17 cellular contexts compared by ENCODE assay signal in genomic region chr4:185390941-185391340, GRCh38. TPM values are rescaled to one million over a fixed set of nuclear protein-coding genes. Genes with fewer than 3 reads are reported as not detected.
DNase-seq lines count a peak whose midpoint lies in the region; ATAC-seq and TF ChIP-seq lines count a peak whose summit lies in the region.
"Had no signal": no experiment of that assay in that cellular context is flagged by ENCODE, and none has a peak within 500 bp of the region (broad histone marks: within the 10 kb centered on the region; RNA-seq: fewer than 3 reads in every experiment).

No MANE protein-coding gene starts in this region.

- H4K91ac ChIP-seq in IMR-90 (ENCODE audit: insufficient read depth, low read depth, low read length), result no peak overlapping the region
- H4K91ac ChIP-seq in H9 (ENCODE audit: insufficient read length, low read depth, low read length), result no peak overlapping the region

- in situ Hi-C loops in IMR-90 (cut with MboI; ENCODE audit: low sequenced_read_pairs), result loop anchor here (5.0 kb wide), 1 partner anchor 189 kb away; the partner anchor contains the start of gene CFAP97

- H3K23me2 ChIP-seq in H9 (ENCODE audit: insufficient read length, low read depth, low read length, poor library complexity, severe bottlenecking), result peaks cover 1% of the 10 kb centered on the region

- H3K18ac ChIP-seq in IMR-90 (ENCODE audit: low read depth, low read length), result no peak overlapping the region
- H3K18ac ChIP-seq in H9 (ENCODE audit: insufficient read length, low read depth, low read length), result no peak overlapping the region

- no TSS peak for BruUV-seq in IMR-90 (replicated peaks; lab: Mats Ljungman, UMichigan)

- H3K14ac ChIP-seq in IMR-90 (replicated peaks; ENCODE audit: low read depth, low read length) (peak overlapping the region; percentile 35; the same call in 1 of the 2 replicates), H9 (ENCODE audit: insufficient read depth, low read length) (no peak overlapping the region)

- H2BK20ac ChIP-seq in IMR-90 (ENCODE audit: low read depth, low read length) (no peak overlapping the region), H9 (ENCODE audit: low read depth, low read length, poor library complexity, severe bottlenecking) (no peak overlapping the region)

- CTCF ChIA-PET in IMR-90 (lab: Yijun Ruan, JAX), result no interaction called here

- H3K4me1 ChIP-seq in IMR-90 (ENCODE audit: control insufficient read depth, insufficient read depth, low read length), result peaks cover 3% of the 10 kb centered on the region; the same call in 1 of the 2 replicates
- H3K4me1 ChIP-seq in H9 (ENCODE audit: insufficient read depth, low read length), result no peaks in the 10 kb centered on the region
- H3K4me1 ChIP-seq: A549 had no signal

- TF ChIP-seq CTCF in IMR-90 (conservative IDR thresholded peaks at IDR 0.05; ENCODE audit: low read depth, low read length) (no peak), H9 (conservative IDR thresholded peaks at IDR 0.05) (no peak)

- H2BK15ac ChIP-seq in IMR-90 (ENCODE audit: low read depth, low read length), result no peak overlapping the region
- no peak overlapping the region for H2BK15ac ChIP-seq in H9 (ENCODE audit: low read depth, low read length)

- peak overlapping the region; percentile 38 for H3K27ac Mint-ChIP-seq in memory B cell
- no peak overlapping the region for H3K27ac Mint-ChIP-seq in H9

- H3K9me1 ChIP-seq in IMR-90 (ENCODE audit: insufficient read depth, low read length), result no peaks in the 10 kb centered on the region

- H3K4me3 Mint-ChIP-seq in memory B cell, result no peak overlapping the region
- no peak overlapping the region for H3K4me3 Mint-ChIP-seq in H9
- H3K4me3 Mint-ChIP-seq: CD8-positive, alpha-beta memory T cell had no signal

- DNase-seq in DMS53 (lab: John Stamatoyannopoulos, UW), result peak; percentile 9
- no peak for DNase-seq in DMS53 treated with DMSO at 0.1 percent for 48 hours (lab: John Stamatoyannopoulos, UW; ENCODE audit: unreplicated experiment)
- DNase-seq in IMR-90, result no peak
- DNase-seq in memory B cell (ENCODE audit: low spot score in 2 of 2), result no peak
- DNase-seq in head of caudate nucleus, result no peak
- no peak for DNase-seq in H9
- DNase-seq: CD8-positive, alpha-beta memory T cell; COR-L47; DMS79 treated with DMSO at 0.1 percent for 48 hours; GM23248; HCEC 1CT had no signal

- H3K36me3 Mint-ChIP-seq in memory B cell (no peaks in the 10 kb centered on the region), H9 (ENCODE audit: insufficient read depth in 1 of 3, low read depth in 3 of 3) (peaks cover 0 to 7% (median 0%) of the 10 kb centered on the region in 3 experiments; a peak in 2 of 7 replicates)

- H3K9me3 Mint-ChIP-seq in memory B cell (no peaks in the 10 kb centered on the region), H9 (peaks cover 2 to 3% of the 10 kb centered on the region in 2 experiments; a peak in 4 of 5 replicates)
- H3K9me3 Mint-ChIP-seq: CD8-positive, alpha-beta memory T cell had no signal

- 86% methylated on average over 2 of the region's 6 CpGs; no CpG with 5 or more reads in 1 of the 2 experiments for WGBS in IMR-90 (ENCODE audit: extremely low coverage in 2 of 2, insufficient read length in 1 of 2), 2 experiments
- no CpG with 5 or more reads among the region's 6 CpGs for WGBS in H9 (ENCODE audit: extremely low coverage, insufficient read length, low lambda C conversion rate)

- H2BK5ac ChIP-seq in IMR-90 (ENCODE audit: low read depth, low read length, poor library complexity, severe bottlenecking) (peak overlapping the region; percentile 11), H9 (ENCODE audit: insufficient read length, low read length) (no peak overlapping the region)

- H3K4me3 ChIP-seq in IMR-90 (ENCODE audit: insufficient read depth, low read depth, low read length), result no peak overlapping the region
- H3K4me3 ChIP-seq: A549; BLaER1 treated with 17β-estradiol and CSF1 and Interleukin-3, amounts not matched to agents 10 nM and 100 nM; GM23248 had no signal

- H3K4ac ChIP-seq in IMR-90 (ENCODE audit: low read depth, low read length) (no peak overlapping the region), H9 (ENCODE audit: low read depth, low read length) (no peak overlapping the region)

- POLR2A ChIA-PET in IMR-90 (lab: Charles Lee; ENCODE audit: unreplicated experiment), result no interaction called here

- no peak overlapping the region for H2AK5ac ChIP-seq in IMR-90 (ENCODE audit: low read depth, low read length)
- H2AK5ac ChIP-seq in H9 (ENCODE audit: insufficient read length, low read length), result no peak overlapping the region

- H3K9ac ChIP-seq in IMR-90 (ENCODE audit: low read depth, low read length), result no peak overlapping the region
- no peak overlapping the region for H3K9ac ChIP-seq in H9 (ENCODE audit: extremely low read depth, insufficient read length, low read length)
- H3K9ac ChIP-seq: BLaER1 treated with 17β-estradiol and CSF1 and Interleukin-3, amounts not matched to agents 10 nM and 100 nM; GM23248; KMS-11 had no signal

- no peak overlapping the region for H3K23ac ChIP-seq in IMR-90 (ENCODE audit: low read depth, low read length)
- no peak overlapping the region for H3K23ac ChIP-seq in H9 (ENCODE audit: insufficient read length, low read depth, low read length)

- H4K5ac ChIP-seq in IMR-90 (ENCODE audit: low read depth, low read length), result no peak overlapping the region
- no peak overlapping the region for H4K5ac ChIP-seq in H9 (ENCODE audit: insufficient read length, low read depth, low read length)

- H4K20me1 ChIP-seq in IMR-90 (ENCODE audit: insufficient read depth, low read length) (no peaks in the 10 kb centered on the region), H9 (ENCODE audit: control insufficient read depth, insufficient read depth, insufficient read length) (no peaks in the 10 kb centered on the region)
- H4K20me1 ChIP-seq: BLaER1 treated with 17β-estradiol and CSF1 and Interleukin-3, amounts not matched to agents 10 nM and 100 nM had no signal

- H3K56ac ChIP-seq in IMR-90 (ENCODE audit: extremely low read depth, insufficient read depth, low read length), result no peak overlapping the region
- no peak overlapping the region for H3K56ac ChIP-seq in H9 (ENCODE audit: insufficient read length, low read depth, low read length)

- no peaks in the 10 kb centered on the region for H3K27me3 ChIP-seq in IMR-90 (ENCODE audit: control insufficient read depth, insufficient read depth, low read length)
- H3K27me3 ChIP-seq in H9 (ENCODE audit: insufficient read depth, low read length), result no peaks in the 10 kb centered on the region
- H3K27me3 ChIP-seq: BLaER1 treated with 17β-estradiol and CSF1 and Interleukin-3, amounts not matched to agents 10 nM and 100 nM had no signal

- dilution Hi-C loops in IMR-90 (cut with HindIII; ENCODE audit: low sequenced_read_pairs, unreplicated experiment), result no loop called here

- no peak for TF ChIP-seq RAD21 in IMR-90 (IDR thresholded peaks at IDR 0.05; ENCODE audit: low read length)

- H3K79me1 ChIP-seq in IMR-90 (ENCODE audit: low read depth in 1 of 2, low read length in 2 of 2), result peaks cover 0 to 3% of the 10 kb centered on the region in 2 experiments; a peak in 2 of 4 replicates
- no peaks in the 10 kb centered on the region for H3K79me1 ChIP-seq in H9 (ENCODE audit: insufficient read depth, low read depth, low read length, poor library complexity, severe bottlenecking)

- H3K79me2 ChIP-seq in H9 (ENCODE audit: insufficient read depth, low read length), result no peaks in the 10 kb centered on the region

- H3K36me3 ChIP-seq in IMR-90 (ENCODE audit: control insufficient read depth, insufficient read depth, low read length), result no peaks in the 10 kb centered on the region

- no peaks in the 10 kb centered on the region for H3K27me3 Mint-ChIP-seq in memory B cell
- H3K27me3 Mint-ChIP-seq in H9 (ENCODE audit: low read depth), result peaks cover 2% of the 10 kb centered on the region; the same call in 1 of the 2 replicates

- H3K27ac ChIP-seq in IMR-90 (ENCODE audit: insufficient read depth, low read length) (no peak overlapping the region), H9 (ENCODE audit: insufficient read length, low read depth, low read length) (no peak overlapping the region)
- H3K27ac ChIP-seq: 22Rv1; A549; BLaER1 treated with 17β-estradiol and CSF1 and Interleukin-3, amounts not matched to agents 10 nM and 100 nM; GM23248; KMS-11 had no signal

- no peaks in the 10 kb centered on the region for H3K9me3 ChIP-seq in IMR-90 (ENCODE audit: control insufficient read depth, insufficient read depth, low read length)
- H3K9me3 ChIP-seq in H9 (ENCODE audit: control insufficient read depth, low read depth, low read length), result no peaks in the 10 kb centered on the region
- H3K9me3 ChIP-seq: A549; BLaER1 treated with 17β-estradiol and CSF1 and Interleukin-3, amounts not matched to agents 10 nM and 100 nM had no signal

- peaks cover 9% of the 10 kb centered on the region for H3K4me1 Mint-ChIP-seq in memory B cell
- H3K4me1 Mint-ChIP-seq in H9, result peaks cover 9 to 13% of the 10 kb centered on the region in 2 experiments

- H2AFZ ChIP-seq in IMR-90 (replicated peaks; ENCODE audit: low read length, poor library complexity) (no peak overlapping the region), H9 (ENCODE audit: low read length) (no peak overlapping the region)
- H2AFZ ChIP-seq: GM23248 had no signal

- no peak for TF ChIP-seq POLR2A in IMR-90 (IDR thresholded peaks at IDR 0.05; ENCODE audit: low read depth, low read length)

- H2AK9ac ChIP-seq in IMR-90 (replicated peaks; ENCODE audit: low read depth, low read length, poor library complexity), result no peak overlapping the region

- intact Hi-C loops in IMR-90 (cut with micrococcal nuclease) (no loop called here), head of caudate nucleus (cut with DNase I) (no loop called here)

- no peak overlapping the region for H2BK12ac ChIP-seq in H9 (ENCODE audit: insufficient read length, low read depth, low read length)

- H2BK120ac ChIP-seq in IMR-90 (ENCODE audit: low read depth, low read length) (peak overlapping the region; percentile 9; the same call in 1 of the 2 replicates), H9 (ENCODE audit: low read depth, low read length, poor library complexity, severe bottlenecking) (no peak overlapping the region)

- no peak overlapping the region for H3T11ph ChIP-seq in H9 (ENCODE audit: low read length)

- no peak for ATAC-seq in IMR-90 (ENCODE audit: low read depth)
- ATAC-seq in memory B cell (ENCODE audit: low read depth), result no peak
- ATAC-seq in GM21381 (IDR thresholded peaks at IDR 0.05; ENCODE audit: unreplicated experiment), result no peak
- ATAC-seq: A549 had no signal

- H4K8ac ChIP-seq in IMR-90 (ENCODE audit: low read depth in 2 of 2, low read length in 2 of 2), result no peak overlapping the region
- no peak overlapping the region for H4K8ac ChIP-seq in H9 (replicated peaks; ENCODE audit: insufficient read length, low read depth, low read length)

- H3K4me2 ChIP-seq in IMR-90 (ENCODE audit: low read depth, low read length) (no peak overlapping the region), H9 (ENCODE audit: insufficient read depth, insufficient read length, low read length) (no peak overlapping the region)
- H3K4me2 ChIP-seq: A549, KMS-11 had no signal

RNA-seq across cellular contexts. Expression of gene LRP2BP, which starts 4.8 kb away (rescaled TPM):
- 0.18 and 0.56 TPM in 2 replicates for total RNA-seq in IMR-90 (2012; rRNA removed)
- 0.06 and 0.10 TPM in 2 replicates for polyA plus RNA-seq in IMR-90 (2012; rRNA removed)
- polyA plus RNA-seq in IMR-90 (2012; cell fraction: cytosol; rRNA removed), result 0.01 TPM in 1 of 2 replicates, not detected in the other
- 0.05 and 0.68 TPM in 2 replicates for polyA plus RNA-seq in IMR-90 (2012; cell fraction: nucleus; rRNA removed; ENCODE audit: low replicate concordance)
- total RNA-seq in H9 (2021), result 0.20 and 0.46 TPM in 2 replicates
- total RNA-seq: G401, GM23248 had no signal

RNA-seq across cellular contexts. Expression of gene ANKRD37, which starts 5.7 kb away (rescaled TPM):
- 4.4 and 8.2 TPM in 2 replicates for total RNA-seq in IMR-90 (2012; rRNA removed)
- polyA plus RNA-seq in IMR-90 (2012; rRNA removed), result 7.1 and 8.4 TPM in 2 replicates
- polyA plus RNA-seq in IMR-90 (2012; cell fraction: cytosol; rRNA removed), result 11.8 and 12.9 TPM in 2 replicates
- 11.8 and 12.2 TPM in 2 replicates for polyA plus RNA-seq in IMR-90 (2012; cell fraction: nucleus; rRNA removed; ENCODE audit: low replicate concordance)
- total RNA-seq in H9 (2021), result 3.7 and 5.0 TPM in 2 replicates

RNA-seq across cellular contexts. Expression of gene UFSP2, which starts 34.8 kb away (rescaled TPM):
- total RNA-seq in IMR-90 (2012; rRNA removed) (43.7 and 43.9 TPM in 2 replicates), H9 (2021) (37.1 and 41.1 TPM in 2 replicates)
- 19.4 and 21.8 TPM in 2 replicates for polyA plus RNA-seq in IMR-90 (2012; rRNA removed)
- 5.3 and 6.6 TPM in 2 replicates for polyA plus RNA-seq in IMR-90 (2012; cell fraction: cytosol; rRNA removed)
- 1.7 and 13.0 TPM in 2 replicates for polyA plus RNA-seq in IMR-90 (2012; cell fraction: nucleus; rRNA removed; ENCODE audit: low replicate concordance)
